ENCODE assay signal across 10 cellular contexts in genomic region chr4:94410678-94411206, GRCh38. TPM values are rescaled to one million over a fixed set of nuclear protein-coding genes. Genes with fewer than 3 reads are reported as not detected.
A peak's percentile ranks its signal among the peaks of the same experiment; 100 is the strongest.
DNase-seq lines count a peak whose midpoint lies in the region; ATAC-seq and TF ChIP-seq lines count a peak whose summit lies in the region.
"Had no signal": no experiment of that assay in that cellular context is flagged by ENCODE, and none has a peak within 500 bp of the region (broad histone marks: within the 10 kb centered on the region; RNA-seq: fewer than 3 reads in every experiment).

No MANE protein-coding gene starts in this region.

- H3K4me3 ChIP-seq in choroid plexus epithelial cell (ENCODE audit: low read depth, low read length) (no peak overlapping the region), upper lobe of right lung (no peak overlapping the region)
- H3K4me3 ChIP-seq: colonic mucosa had no signal

- peaks cover 6% of the 10 kb centered on the region for H3K4me1 ChIP-seq in upper lobe of right lung
- H3K4me1 ChIP-seq: colonic mucosa had no signal

- no peaks in the 10 kb centered on the region for H3K36me3 ChIP-seq in upper lobe of right lung
- H3K36me3 ChIP-seq: colonic mucosa had no signal

- H3K27me3 ChIP-seq in upper lobe of right lung: no peaks in the 10 kb centered on the region
- H3K27me3 ChIP-seq: colonic mucosa had no signal

- no peaks in the 10 kb centered on the region for H3K9me3 ChIP-seq in upper lobe of right lung
- H3K9me3 ChIP-seq: colonic mucosa had no signal

- DNase-seq in M059J (ENCODE audit: low read depth): peak; percentile 28
- DNase-seq in choroid plexus epithelial cell (ENCODE audit: low read depth): peak; percentile 50
- peak; percentile 10 for DNase-seq in left kidney (ENCODE audit: low read depth, low spot score)
- no peak for DNase-seq in upper lobe of right lung
- no peak for DNase-seq in NCI-H1092 (lab: John Stamatoyannopoulos, UW)
- no peak for DNase-seq in inferior parietal cortex (ENCODE audit: extremely low spot score)
- DNase-seq: colonic mucosa, NCI-H1417 treated with DMSO at 0.1 percent for 48 hours had no signal

- TF ChIP-seq CTCF in choroid plexus epithelial cell (conservative IDR thresholded peaks at IDR 0.05; ENCODE audit: low read depth, low read length): no peak
- no peak for TF ChIP-seq CTCF in upper lobe of right lung (IDR thresholded peaks at IDR 0.05)

- H3K27ac ChIP-seq in upper lobe of right lung: no peak overlapping the region
- H3K27ac ChIP-seq: colonic mucosa had no signal

- intact Hi-C loops in upper lobe of right lung (cut with DNase I): no loop called here

- ATAC-seq in upper lobe of right lung (peak; percentile 53), HG02981 (IDR thresholded peaks at IDR 0.05; ENCODE audit: unreplicated experiment) (no peak), HG03280 (IDR thresholded peaks at IDR 0.05; ENCODE audit: unreplicated experiment) (no peak)

RNA-seq across cellular contexts. Expression of gene PDLIM5, which starts 41.0 kb away (rescaled TPM):
- total RNA-seq in M059J (2014; rRNA removed; shearing (Covaris generic)): 49.8 and 54.3 TPM in 2 replicates
- total RNA-seq in upper lobe of right lung: 82.8 TPM

Comparison
In these comparisons a context has a peak if more than half of its experiments do, and no peak if none do; other contexts are left out.
1. DNase-seq: peak in M059J (single experiment), choroid plexus epithelial cell (single experiment) and left kidney (single experiment); none in upper lobe of right lung (single experiment), NCI-H1092 (single experiment) and inferior parietal cortex (single experiment).